In genomic region chr5:80985600-80986228, GRCh38 we compare ENCODE assay signal across 2 cellular contexts.
TF ChIP-seq lines count a peak whose summit lies in the region.

No MANE protein-coding gene starts in this region.

TF ChIP-seq in IMR-90, 13 proteins besides CTCF, POLR2A, EP300 and RAD21:
- TF ChIP-seq BHLHE40 (IDR thresholded peaks at IDR 0.05; ENCODE audit: low read depth, low read length) (no peak), CHD1 (IDR thresholded peaks at IDR 0.05; ENCODE audit: low read depth, low read length) (no peak), MAFK (IDR thresholded peaks at IDR 0.05; ENCODE audit: low read depth, low read length) (no peak), MXI1 (IDR thresholded peaks at IDR 0.05; ENCODE audit: borderline replicate concordance, low read depth, low read length) (no peak), FOS (IDR thresholded peaks at IDR 0.05; ENCODE audit: low read depth, low read length) (no peak), USF2 (IDR thresholded peaks at IDR 0.05; ENCODE audit: low read depth, low read length) (no peak), SMC3 (IDR thresholded peaks at IDR 0.05; ENCODE audit: low read depth, low read length) (no peak), MAZ (IDR thresholded peaks at IDR 0.05; ENCODE audit: borderline replicate concordance, low read depth, low read length) (no peak), RFX5 (IDR thresholded peaks at IDR 0.05; ENCODE audit: low read depth, low read length) (no peak), CEBPB (IDR thresholded peaks at IDR 0.05; ENCODE audit: low read depth, low read length) (no peak), NFE2L2 (IDR thresholded peaks at IDR 0.05; ENCODE audit: low read depth, low read length) (no peak), RCOR1 (IDR thresholded peaks at IDR 0.05; ENCODE audit: insufficient replicate concordance, low read length) (no peak)
- TF ChIP-seq, protein P1, sequence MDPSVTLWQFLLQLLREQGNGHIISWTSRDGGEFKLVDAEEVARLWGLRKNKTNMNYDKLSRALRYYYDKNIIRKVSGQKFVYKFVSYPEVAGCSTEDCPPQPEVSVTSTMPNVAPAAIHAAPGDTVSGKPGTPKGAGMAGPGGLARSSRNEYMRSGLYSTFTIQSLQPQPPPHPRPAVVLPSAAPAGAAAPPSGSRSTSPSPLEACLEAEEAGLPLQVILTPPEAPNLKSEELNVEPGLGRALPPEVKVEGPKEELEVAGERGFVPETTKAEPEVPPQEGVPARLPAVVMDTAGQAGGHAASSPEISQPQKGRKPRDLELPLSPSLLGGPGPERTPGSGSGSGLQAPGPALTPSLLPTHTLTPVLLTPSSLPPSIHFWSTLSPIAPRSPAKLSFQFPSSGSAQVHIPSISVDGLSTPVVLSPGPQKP (IDR thresholded peaks at IDR 0.05; ENCODE audit: borderline replicate concordance, low read depth, low read length): no peak

TF ChIP-seq in endothelial cell of umbilical vein, 7 proteins besides CTCF, POLR2A, EP300 and RAD21:
- TF ChIP-seq EZH2 (IDR thresholded peaks at IDR 0.05; ENCODE audit: borderline replicate concordance, low read depth, low read length, severe bottlenecking) (no peak), GATA2 (IDR thresholded peaks at IDR 0.05; ENCODE audit: insufficient read depth, insufficient read length, low read depth, low read length) (no peak), JUN (IDR thresholded peaks at IDR 0.05; ENCODE audit: borderline replicate concordance, insufficient read depth, insufficient read length, low read depth) (no peak), MYC (IDR thresholded peaks at IDR 0.05; ENCODE audit: low read depth, low read length) (no peak), POLR2AphosphoS5 (IDR thresholded peaks at IDR 0.05; ENCODE audit: insufficient read depth, low read depth, low read length) (no peak), FOS (IDR thresholded peaks at IDR 0.05; ENCODE audit: borderline replicate concordance, insufficient read depth, low read length) (no peak)
- TF ChIP-seq, protein P2, sequence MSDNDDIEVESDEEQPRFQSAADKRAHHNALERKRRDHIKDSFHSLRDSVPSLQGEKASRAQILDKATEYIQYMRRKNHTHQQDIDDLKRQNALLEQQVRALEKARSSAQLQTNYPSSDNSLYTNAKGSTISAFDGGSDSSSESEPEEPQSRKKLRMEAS (IDR thresholded peaks at IDR 0.05; ENCODE audit: insufficient read depth, insufficient read length): no peak
TF ChIP-seq in endothelial cell of umbilical vein: peak in this region for 0.
